9 cellular contexts compared by ENCODE assay signal in the genomic region with DNA sequence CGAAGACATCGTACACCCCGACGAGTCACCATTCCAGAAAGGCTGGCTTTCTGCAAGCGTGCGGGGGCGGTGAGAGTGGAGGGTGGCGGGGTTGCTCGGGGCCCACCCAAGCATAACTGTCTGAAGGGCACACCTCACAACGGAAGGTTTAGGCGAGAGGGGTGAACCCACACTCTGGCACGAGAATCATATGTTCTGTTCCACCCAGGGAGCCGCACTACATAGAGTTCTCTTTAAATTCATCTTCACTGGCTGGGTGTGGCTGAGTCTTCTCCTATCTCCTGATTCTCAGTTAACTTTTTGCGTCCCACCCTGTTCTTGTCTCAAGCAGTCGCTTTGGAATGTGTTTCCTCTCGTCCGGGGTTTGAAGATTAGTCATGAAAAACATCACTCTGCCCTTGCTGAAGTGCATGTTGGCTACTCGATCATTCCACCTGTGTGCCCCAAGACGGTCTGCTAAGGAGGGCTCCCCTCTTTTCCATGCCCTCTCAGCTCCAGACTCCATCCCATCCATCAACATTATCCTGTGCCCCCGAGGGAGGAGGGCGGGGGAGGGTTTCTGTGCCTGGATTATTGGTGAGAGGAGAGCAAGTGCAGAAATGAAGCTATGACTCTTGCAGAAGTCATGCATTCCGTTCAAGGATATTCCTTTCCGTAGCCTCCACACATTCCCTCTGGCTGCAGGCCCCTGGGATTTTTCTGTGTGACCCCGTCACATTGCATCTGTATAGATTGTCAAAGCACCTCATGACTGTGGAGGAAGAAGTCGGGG. TPM values are rescaled to one million over a fixed set of nuclear protein-coding genes. Genes with fewer than 3 reads are reported as not detected.
DNase-seq lines count a peak whose midpoint lies in the region; ATAC-seq and TF ChIP-seq lines count a peak whose summit lies in the region.
"Had no signal": no experiment of that assay in that cellular context is flagged by ENCODE, and none has a peak within 500 bp of the region (broad histone marks: within the 10 kb centered on the region; RNA-seq: fewer than 3 reads in every experiment).

No MANE protein-coding gene starts in this region.

- intact Hi-C loops in ovary (cut with DNase I) (loop anchor here (5.0 to 10.0 kb wide), 3 partner anchors 67 to 140 kb away; no protein-coding TSS in a partner anchor), CD14-positive monocyte (cut with micrococcal nuclease) (loop anchor here (5.0 to 10.0 kb wide), 4 partner anchors 77 to 170 kb away; no protein-coding TSS in a partner anchor)

- POLR2A ChIA-PET in CD8-positive, alpha-beta memory T cell (lab: Charles Lee) = no interaction called here

- H3K27me3 Mint-ChIP-seq in CD8-positive, alpha-beta memory T cell = peaks cover 14 to 23% of the 10 kb centered on the region in 2 donors
- H3K27me3 Mint-ChIP-seq in CD14-positive monocyte (ENCODE audit: low read depth in 3 of 3) = peaks cover 15 to 19% (median 16%) of the 10 kb centered on the region in 3 donors

- H3K4me3 Mint-ChIP-seq in CD8-positive, alpha-beta memory T cell = peak overlapping the region; percentile 6 to 79 (median 72)
- peak overlapping the region in 1 of 2 donors; percentile 35 for H3K4me3 Mint-ChIP-seq in CD14-positive monocyte

- no peaks in the 10 kb centered on the region for H3K9me3 Mint-ChIP-seq in CD8-positive, alpha-beta memory T cell
- peaks cover 0 to 4% (median 0%) of the 10 kb centered on the region in 7 donors for H3K9me3 Mint-ChIP-seq in CD14-positive monocyte

- no peak for TF ChIP-seq CTCF in fibroblast of mammary gland (conservative IDR thresholded peaks at IDR 0.05; ENCODE audit: control insufficient read depth, insufficient read depth, low read depth, low read length)
- no peak for TF ChIP-seq CTCF in ovary (IDR thresholded peaks at IDR 0.05)
- TF ChIP-seq CTCF in CD14-positive monocyte (IDR thresholded peaks at IDR 0.05) = no peak

- peaks cover 5% of the 10 kb centered on the region for H3K27me3 ChIP-seq in CD8-positive, alpha-beta memory T cell (ENCODE audit: insufficient read depth, low read length, poor library complexity, severe bottlenecking)
- no peaks in the 10 kb centered on the region for H3K27me3 ChIP-seq in ovary

- CTCF ChIA-PET in CD8-positive, alpha-beta memory T cell (lab: Charles Lee) = interaction anchor here (0.7 to 5.8 kb wide), 12 partner anchors 10 to 385 kb away, joined by 3 to 92 read pairs (median 13); no protein-coding TSS in a partner anchor

- H3K27ac ChIP-seq in CD8-positive, alpha-beta memory T cell (ENCODE audit: low read depth, low read length) = no peak overlapping the region
- H3K27ac ChIP-seq in SK-N-MC (no peak overlapping the region), ovary (peak overlapping the region; percentile 78 to 94)
- H3K27ac ChIP-seq: HL-60 had no signal

- no peaks in the 10 kb centered on the region for H3K9me3 ChIP-seq in CD8-positive, alpha-beta memory T cell (ENCODE audit: low read length)
- H3K9me3 ChIP-seq in SK-N-MC (ENCODE audit: low read depth, low read length) (no peaks in the 10 kb centered on the region), ovary (no peaks in the 10 kb centered on the region)

- no peak for DNase-seq in CD8-positive, alpha-beta memory T cell
- no peak for DNase-seq in SK-N-MC (ENCODE audit: low read depth, low spot score)
- DNase-seq in fibroblast of mammary gland (ENCODE audit: low read depth) = peak; percentile 45
- DNase-seq in ovary = no peak
- no peak for DNase-seq in CD14-positive monocyte (ENCODE audit: low spot score)
- no peak for DNase-seq in NCI-H524 treated with DMSO at 0.1 percent for 48 hours (lab: John Stamatoyannopoulos, UW)

- H3K4me3 ChIP-seq in CD8-positive, alpha-beta memory T cell (ENCODE audit: low read length) = no peak overlapping the region
- H3K4me3 ChIP-seq in SK-N-MC (peak overlapping the region; percentile 84), fibroblast of mammary gland (ENCODE audit: control insufficient read depth, low read depth, low read length) (no peak overlapping the region), ovary (no peak overlapping the region)

- H3K9ac ChIP-seq in SK-N-MC (ENCODE audit: insufficient read length) = no peak overlapping the region

- H3K27ac Mint-ChIP-seq in CD8-positive, alpha-beta memory T cell = peak overlapping the region in 2 of 8 donors; percentile 44 to 71
- H3K27ac Mint-ChIP-seq in CD14-positive monocyte = peak overlapping the region in 2 of 7 donors; percentile 19 to 26

- H3K4me1 Mint-ChIP-seq in CD8-positive, alpha-beta memory T cell = peaks cover 11 to 20% (median 14%) of the 10 kb centered on the region in 3 donors
- peaks cover 19% of the 10 kb centered on the region for H3K4me1 Mint-ChIP-seq in CD14-positive monocyte

- H3K4me1 ChIP-seq in CD8-positive, alpha-beta memory T cell (ENCODE audit: insufficient read depth, low read length) = peaks cover 5% of the 10 kb centered on the region
- peaks cover 10% of the 10 kb centered on the region for H3K4me1 ChIP-seq in ovary (ENCODE audit: insufficient read depth)

- TF ChIP-seq POLR2A in ovary (IDR thresholded peaks at IDR 0.05) = no peak

- H3K36me3 Mint-ChIP-seq in CD8-positive, alpha-beta memory T cell = no peaks in the 10 kb centered on the region
- H3K36me3 Mint-ChIP-seq in CD14-positive monocyte = peaks cover 0 to 4% of the 10 kb centered on the region in 2 donors

- H3K36me3 ChIP-seq in CD8-positive, alpha-beta memory T cell (ENCODE audit: insufficient read depth, low read length) = no peaks in the 10 kb centered on the region
- no peaks in the 10 kb centered on the region for H3K36me3 ChIP-seq in SK-N-MC (ENCODE audit: insufficient read depth, low read length)
- H3K36me3 ChIP-seq in ovary = no peaks in the 10 kb centered on the region

- no peak for TF ChIP-seq EP300 in ovary (IDR thresholded peaks at IDR 0.05)

- WGBS in ovary, 3 donors = 56 to 59% (median 57%) methylated on average over 25 of the region's 25 CpGs

- ATAC-seq in GM18511 (IDR thresholded peaks at IDR 0.05; ENCODE audit: unreplicated experiment) (no peak), HG03469 (IDR thresholded peaks at IDR 0.05; ENCODE audit: unreplicated experiment) (no peak)

RNA-seq across cellular contexts. Expression of a gene that starts 53.5 kb away (rescaled TPM):
- total RNA-seq in CD8-positive, alpha-beta memory T cell = not detected
- polyA plus RNA-seq in CD8-positive, alpha-beta memory T cell = not detected
- total RNA-seq in ovary = 10 to 100 TPM; 12.6 to 42.1 (median 21.9) TPM
- 100 to 1,000 TPM in 1 of 2 donors, 10 to 100 TPM in 1; 50.8 to 146 TPM for polyA plus RNA-seq in ovary
- not detected for polyA plus RNA-seq in CD14-positive monocyte

Comparison
In these comparisons a context has a peak if more than half of its experiments do, and no peak if none do; other contexts are left out.
1. H3K27ac ChIP-seq: peak in ovary (2 of 2); none in CD8-positive, alpha-beta memory T cell (single experiment) and SK-N-MC (single experiment).
2. RNA of a gene that starts 53.5 kb away (polyA plus RNA-seq): 50.8 to 146 TPM in ovary; not detected in CD8-positive, alpha-beta memory T cell (single experiment) and not detected in CD14-positive monocyte; every median in the first group is over 10 times any median in the second.